Comparison of ENCODE assay signal across 10 cellular contexts in genomic region chr1:109821831-109822745, GRCh38. TPM values are rescaled to one million over a fixed set of nuclear protein-coding genes. Genes with fewer than 3 reads are reported as not detected.
DNase-seq lines count a peak whose midpoint lies in the region; ATAC-seq, FAIRE-seq and TF ChIP-seq lines count a peak whose summit lies in the region.
"Had no signal": no experiment of that assay in that cellular context is flagged by ENCODE, and none has a peak within 500 bp of the region (broad histone marks: within the 10 kb centered on the region; RNA-seq: fewer than 3 reads in every experiment).

No MANE protein-coding gene starts in this region.

- no peaks in the 10 kb centered on the region for H3K36me3 Mint-ChIP-seq in astrocyte (ENCODE audit: low read depth, unreplicated experiment)
- no peaks in the 10 kb centered on the region for H3K36me3 Mint-ChIP-seq in CD4-positive, alpha-beta T cell (ENCODE audit: low read depth)

- POLR2A ChIA-PET in HepG2 (lab: Yijun Ruan, JAX) = no interaction called here
- POLR2A ChIA-PET in CD4-positive, alpha-beta T cell (lab: Charles Lee) = no interaction called here

- TF ChIP-seq CTCF in liver (IDR thresholded peaks at IDR 0.05; ENCODE audit: low read depth, low read length, missing input control) (no peak), HepG2 (CRISPR knock-in tag; IDR thresholded peaks at IDR 0.05) (no peak), astrocyte (IDR thresholded peaks at IDR 0.05; ENCODE audit: insufficient read depth, low read depth, low read length) (no peak), right lobe of liver (IDR thresholded peaks at IDR 0.05) (no peak), vagina (IDR thresholded peaks at IDR 0.05) (no peak)
- no peak for TF ChIP-seq CTCF in CD4-positive, alpha-beta T cell (IDR thresholded peaks at IDR 0.05)

- no peak overlapping the region for H3K9ac ChIP-seq in liver (ENCODE audit: low read depth in 1 of 2, low read length in 2 of 2)
- H3K9ac ChIP-seq in HepG2 (ENCODE audit: insufficient read depth, low read depth, low read length) = no peak overlapping the region
- H3K9ac ChIP-seq in astrocyte (ENCODE audit: low read length) = no peak overlapping the region

- 77% methylated on average over 14 of the region's 14 CpGs for WGBS in liver
- WGBS in HepG2 (ENCODE audit: low lambda C conversion rate) = 76% methylated on average over 14 of the region's 14 CpGs
- 69% methylated on average over 10 of the region's 14 CpGs for WGBS in right lobe of liver (ENCODE audit: insufficient coverage, low coverage, low lambda C conversion rate, missing lambda C conversion rate)

- H4K20me1 ChIP-seq in HepG2 (ENCODE audit: insufficient read depth, low read length) = no peaks in the 10 kb centered on the region
- no peaks in the 10 kb centered on the region for H4K20me1 ChIP-seq in astrocyte (ENCODE audit: insufficient read depth, low read length)

- FAIRE-seq in HepG2 (lab: Jason Lieb, UNC) (no peak), astrocyte (lab: Jason Lieb, UNC) (no peak)

- no peak for TF ChIP-seq RAD21 in liver (IDR thresholded peaks at IDR 0.05)
- no peak for TF ChIP-seq RAD21 in HepG2 (CRISPR knock-in tag; IDR thresholded peaks at IDR 0.05)

- no TSS peak for BruUV-seq in HepG2 (replicated peaks; lab: Mats Ljungman, UMichigan)

- H3K27me3 ChIP-seq in liver (ENCODE audit: control insufficient read depth in 4 of 4, insufficient read depth in 4 of 4, low read length in 3 of 4) (no peaks in the 10 kb centered on the region), HepG2 (ENCODE audit: control insufficient read depth in 1 of 2, insufficient read depth in 2 of 2, low read length in 2 of 2) (peaks cover 0 to 3% of the 10 kb centered on the region in 2 experiments; a peak in 1 of 5 replicates), astrocyte (ENCODE audit: insufficient read depth, low read length) (no peaks in the 10 kb centered on the region), right lobe of liver (no peaks in the 10 kb centered on the region), vagina (no peaks in the 10 kb centered on the region)
- H3K27me3 ChIP-seq in CD4-positive, alpha-beta T cell (ENCODE audit: control insufficient read depth, insufficient read depth, low read length) = no peaks in the 10 kb centered on the region
- H3K27me3 ChIP-seq: dorsolateral prefrontal cortex had no signal

- H3K4me3 ChIP-seq in liver (ENCODE audit: low read depth in 1 of 3, low read length in 3 of 3) (no peak overlapping the region), HepG2 (replicated peaks in 1 of 3; ENCODE audit: insufficient read depth in 1 of 3, low read depth in 2 of 3, low read length in 3 of 3) (no peak overlapping the region), astrocyte (ENCODE audit: insufficient read depth, low read depth, low read length) (no peak overlapping the region), right lobe of liver (no peak overlapping the region), vagina (no peak overlapping the region)
- H3K4me3 ChIP-seq: dorsolateral prefrontal cortex, SK-N-MC had no signal

- TF ChIP-seq POLR2A in HepG2 (IDR thresholded peaks at IDR 0.05; ENCODE audit: insufficient read depth in 1 of 2, low read depth in 2 of 2, low read length in 2 of 2) = no peak
- TF ChIP-seq POLR2A in right lobe of liver (IDR thresholded peaks at IDR 0.05) = no peak
- TF ChIP-seq POLR2A in vagina (IDR thresholded peaks at IDR 0.05) = no peak

- CTCF ChIA-PET in HepG2 (lab: Yijun Ruan, JAX; ENCODE audit: low intra/inter-chr PET ratio, low total read pairs) = no interaction called here
- CTCF ChIA-PET in CD4-positive, alpha-beta T cell (lab: Charles Lee) = no interaction called here

- no peak for TF ChIP-seq EP300 in HepG2 (IDR thresholded peaks at IDR 0.05; ENCODE audit: low read depth in 2 of 2, low read length in 2 of 2)
- no peak for TF ChIP-seq EP300 in HepG2 (CRISPR knock-in tag; IDR thresholded peaks at IDR 0.05; ENCODE audit: borderline replicate concordance)

- no peak overlapping the region for H3K27ac Mint-ChIP-seq in astrocyte (ENCODE audit: unreplicated experiment)
- H3K27ac Mint-ChIP-seq in CD4-positive, alpha-beta T cell = no peak overlapping the region

- H3K4me1 Mint-ChIP-seq in astrocyte (ENCODE audit: low read depth, unreplicated experiment) = peaks cover 29% of the 10 kb centered on the region
- peaks cover 5% of the 10 kb centered on the region for H3K4me1 Mint-ChIP-seq in CD4-positive, alpha-beta T cell (ENCODE audit: low read depth)

- H3K9me3 ChIP-seq in liver (ENCODE audit: control insufficient read depth in 4 of 4, low read length in 3 of 4) = no peaks in the 10 kb centered on the region
- no peaks in the 10 kb centered on the region for H3K9me3 ChIP-seq in HepG2 (ENCODE audit: low read length)
- H3K9me3 ChIP-seq in astrocyte (ENCODE audit: insufficient read depth, low read depth, low read length) = no peaks in the 10 kb centered on the region
- no peaks in the 10 kb centered on the region for H3K9me3 ChIP-seq in right lobe of liver
- no peaks in the 10 kb centered on the region for H3K9me3 ChIP-seq in vagina
- H3K9me3 ChIP-seq in CD4-positive, alpha-beta T cell (ENCODE audit: control insufficient read depth, low read length) = no peaks in the 10 kb centered on the region

- in situ Hi-C loops in HepG2 (cut with HindIII; ENCODE audit: extremely low pct_ligation_motif_present, low pct_unique_long_range_greater_than_20kb) = no loop called here

- H3K4me2 ChIP-seq in HepG2 (ENCODE audit: low read depth, low read length) (no peak overlapping the region), astrocyte (ENCODE audit: low read length) (no peak overlapping the region)

- H2AFZ ChIP-seq in HepG2 (ENCODE audit: low read length) = no peak overlapping the region
- H2AFZ ChIP-seq in astrocyte (ENCODE audit: low read depth, low read length) = peak overlapping the region; percentile 37

- H3K79me2 ChIP-seq in HepG2 (ENCODE audit: insufficient read depth, low read length) (no peaks in the 10 kb centered on the region), astrocyte (ENCODE audit: insufficient read depth, low read length) (no peaks in the 10 kb centered on the region)

- H3K27me3 Mint-ChIP-seq in astrocyte (ENCODE audit: low read depth, unreplicated experiment) = peaks cover 14% of the 10 kb centered on the region
- no peaks in the 10 kb centered on the region for H3K27me3 Mint-ChIP-seq in CD4-positive, alpha-beta T cell

- H3K36me3 ChIP-seq in liver (ENCODE audit: control insufficient read depth in 4 of 4, insufficient read depth in 3 of 4, low read depth in 1 of 4, low read length in 3 of 4) = no peaks in the 10 kb centered on the region
- no peaks in the 10 kb centered on the region for H3K36me3 ChIP-seq in HepG2 (replicated peaks in 1 of 2; ENCODE audit: control insufficient read depth in 1 of 2, insufficient read depth in 2 of 2, low read length in 2 of 2)
- H3K36me3 ChIP-seq in astrocyte (ENCODE audit: insufficient read depth, low read length) = no peaks in the 10 kb centered on the region
- no peaks in the 10 kb centered on the region for H3K36me3 ChIP-seq in right lobe of liver
- no peaks in the 10 kb centered on the region for H3K36me3 ChIP-seq in vagina

- DNase-seq in HepG2 (ENCODE audit: low spot score) (no peak), astrocyte (ENCODE audit: low read depth) (peak; percentile 56), right lobe of liver (peak in 1 of 3 donors; percentile 29), vagina (ENCODE audit: extremely low spot score in 2 of 2) (peak in 1 of 2 donors; percentile 77), SIG-M5 (lab: John Stamatoyannopoulos, UW) (no peak)
- no peak for DNase-seq in CD4-positive, alpha-beta T cell
- DNase-seq: dorsolateral prefrontal cortex had no signal

- H3K27ac ChIP-seq in liver (ENCODE audit: low read depth in 1 of 2, low read length in 2 of 2) (no peak overlapping the region), HepG2 (ENCODE audit: extremely low read length, insufficient read depth, low read length) (no peak overlapping the region), astrocyte (ENCODE audit: low read depth, low read length) (no peak overlapping the region), right lobe of liver (no peak overlapping the region), vagina (peak overlapping the region; percentile 76)
- H3K27ac ChIP-seq in CD4-positive, alpha-beta T cell (ENCODE audit: low read depth, low read length) = no peak overlapping the region
- H3K27ac ChIP-seq: SK-N-MC had no signal

- peaks cover 0 to 9% (median 3%) of the 10 kb centered on the region in 4 donors for H3K4me1 ChIP-seq in liver (ENCODE audit: control insufficient read depth in 4 of 4, insufficient read depth in 4 of 4, low read length in 3 of 4)
- H3K4me1 ChIP-seq in HepG2 (ENCODE audit: insufficient read depth, low read length) = peaks cover 62% of the 10 kb centered on the region
- peaks cover 28% of the 10 kb centered on the region for H3K4me1 ChIP-seq in astrocyte (ENCODE audit: insufficient read depth, low read length)
- H3K4me1 ChIP-seq in right lobe of liver = peaks cover 0 to 29% (median 4%) of the 10 kb centered on the region in 4 donors
- H3K4me1 ChIP-seq in vagina = peaks cover 59% of the 10 kb centered on the region

- no peak overlapping the region for H3K4me3 Mint-ChIP-seq in astrocyte (ENCODE audit: unreplicated experiment)
- no peak overlapping the region for H3K4me3 Mint-ChIP-seq in CD4-positive, alpha-beta T cell

- intact Hi-C loops in HepG2 (cut with micrococcal nuclease; ENCODE audit: unreplicated experiment) = loop anchor here (2.0 kb wide), 1 partner anchor 25 kb away; no protein-coding TSS in a partner anchor
- intact Hi-C loops in right lobe of liver (cut with DNase I) = no loop called here
- intact Hi-C loops in vagina (cut with DNase I) = loop anchor here (1.0 to 5.0 kb wide), 2 partner anchors 29 to 90 kb away; partner anchors contain the start of gene CSF1
- intact Hi-C loops in CD4-positive, alpha-beta T cell (cut with DNase I, micrococcal nuclease) = no loop called here

- peaks cover 2% of the 10 kb centered on the region for H3K9me3 Mint-ChIP-seq in astrocyte (ENCODE audit: unreplicated experiment)
- H3K9me3 Mint-ChIP-seq in CD4-positive, alpha-beta T cell = no peaks in the 10 kb centered on the region

- no peak for ATAC-seq in HepG2
- peak; percentile 30 to 62 (median 46) for ATAC-seq in right lobe of liver
- no peak for ATAC-seq in HG03521 (IDR thresholded peaks at IDR 0.05; ENCODE audit: unreplicated experiment)
- no peak for ATAC-seq in CD4-positive, alpha-beta T cell (ENCODE audit: poor library complexity)

RNA-seq across cellular contexts. Expression of gene EPS8L3, which starts 58.4 kb away (rescaled TPM):
- total RNA-seq in liver (under 1 TPM in 1 of 2 donors, not detected in 1; 0.09 TPM), HepG2 (2016; rRNA removed; fragmentation: Illumina TruSeq; extraction: Trizol) (7.6 and 18.2 TPM in 2 replicates), astrocyte (not detected in 2 replicates), right lobe of liver (1 to 10 TPM in 3 of 6 experiments, not detected in 3; 3.2 to 4.7 (median 3.3) TPM), vagina (not detected)
- polyA plus RNA-seq in liver (under 1 TPM; 0.15 to 0.38 TPM), HepG2 (2011; rRNA removed) (106 and 127 TPM in 2 replicates)
- total RNA-seq in HepG2 (2016; cell fraction: cytosol; rRNA removed; fragmentation: Illumina TruSeq; extraction: Trizol; ENCODE audit: low read depth) = 3.1 and 3.5 TPM in 2 replicates
- 6.3 and 18.1 TPM in 2 replicates for total RNA-seq in HepG2 (2016; cell fraction: insoluble cytoplasmic fraction; rRNA removed; fragmentation: Illumina TruSeq; extraction: Trizol)
- 4.6 and 5.1 TPM in 2 replicates for total RNA-seq in HepG2 (2016; cell fraction: membrane; rRNA removed; fragmentation: Illumina TruSeq; extraction: Trizol)
- 21.5 and 27.6 TPM in 2 replicates for total RNA-seq in HepG2 (2016; cell fraction: nucleus; rRNA removed; fragmentation: Illumina TruSeq; extraction: Trizol)
- polyA plus RNA-seq in HepG2 (2011; cell fraction: cytosol; rRNA removed) = 24.6 and 30.4 TPM in 2 replicates
- 854 and 1,047 TPM in 2 replicates for polyA plus RNA-seq in HepG2 (2011; cell fraction: nucleus; rRNA removed)
- polyA plus RNA-seq in HepG2 (2012) = 79.1 and 95.8 TPM in 2 replicates
- 3.0 and 3.7 TPM in 2 replicates for polyA plus RNA-seq in HepG2 (2016; cell fraction: cytosol; fragmentation: Illumina TruSeq; extraction: Trizol; ENCODE audit: low read depth)
- polyA plus RNA-seq in HepG2 (2016; cell fraction: insoluble cytoplasmic fraction; fragmentation: Illumina TruSeq; extraction: Trizol; ENCODE audit: low read depth) = 11.9 and 13.8 TPM in 2 replicates
- 4.6 and 5.0 TPM in 2 replicates for polyA plus RNA-seq in HepG2 (2016; cell fraction: membrane; fragmentation: Illumina TruSeq; extraction: Trizol; ENCODE audit: low read depth)
- 139 and 140 TPM in 2 replicates for polyA plus RNA-seq in HepG2 (2016; cell fraction: nucleus; fragmentation: Illumina TruSeq; extraction: Trizol; ENCODE audit: insufficient read depth, low read depth)
- 2.2 and 43.5 TPM in 2 replicates for polyA minus RNA-seq in HepG2 (2011; rRNA and poly(A)+ RNA removed; ENCODE audit: low replicate concordance)
- polyA minus RNA-seq in HepG2 (2011; cell fraction: cytosol; rRNA and poly(A)+ RNA removed) = 15.7 and 17.0 TPM in 2 replicates
- 107 and 127 TPM in 2 replicates for polyA minus RNA-seq in HepG2 (2011; cell fraction: nucleus; rRNA and poly(A)+ RNA removed)
- total RNA-seq in CD4-positive, alpha-beta T cell = not detected

Comparison
In these comparisons a context has a peak if more than half of its experiments do, and no peak if none do; other contexts are left out.
1. ATAC-seq: peak in right lobe of liver (4 of 4); none in HepG2 (single experiment), HG03521 (single experiment) and CD4-positive, alpha-beta T cell (single experiment).
2. intact Hi-C loops: an anchor here in HepG2 (2.0 kb wide) and vagina (1.0 to 5.0 kb wide); none called in right lobe of liver and CD4-positive, alpha-beta T cell.